ENCODE assay signal across 11 cellular contexts in genomic region chr12:96136129-96136528, GRCh38. TPM values are rescaled to one million over a fixed set of nuclear protein-coding genes. Genes with fewer than 3 reads are reported as not detected.
A peak's percentile ranks its signal among the peaks of the same experiment; 100 is the strongest.
DNase-seq lines count a peak whose midpoint lies in the region; ATAC-seq, FAIRE-seq and TF ChIP-seq lines count a peak whose summit lies in the region.
"Had no signal": no experiment of that assay in that cellular context is flagged by ENCODE, and none has a peak within 500 bp of the region (broad histone marks: within the 10 kb centered on the region; RNA-seq: fewer than 3 reads in every experiment).

No MANE protein-coding gene starts in this region.

- DNase-seq in heart right ventricle (peak in 1 of 2 donors; percentile 6), Right ventricle myocardium superior (no peak), adipocyte (ENCODE audit: low read depth) (peak; percentile 45), keratinocyte (ENCODE audit: low read depth, low spot score) (no peak), aorta (peak in 1 of 2 donors; percentile 63), posterior vena cava (ENCODE audit: low spot score) (no peak)
- DNase-seq: activated CD4-positive, alpha-beta T cell treated with anti-CD3 and anti-CD28 coated beads for 4 hours; NCI-H1092 treated with DMSO at 0.1 percent for 48 hours; tibial artery had no signal

- no peak overlapping the region for H3K9ac ChIP-seq in adipocyte (ENCODE audit: low read length)
- H3K9ac ChIP-seq in keratinocyte (ENCODE audit: control insufficient read depth, extremely low read depth, insufficient read depth, low read length) = no peak overlapping the region

- no peak overlapping the region for H3K4me2 ChIP-seq in keratinocyte (ENCODE audit: control insufficient read depth, extremely low read depth, insufficient read depth, low read depth, low read length)

- no peaks in the 10 kb centered on the region for H4K20me1 ChIP-seq in keratinocyte (ENCODE audit: control insufficient read depth, extremely low read depth, insufficient read depth, low read length)

- H3K27me3 ChIP-seq in heart right ventricle (peaks cover 0 to 5% (median 0%) of the 10 kb centered on the region in 7 donors), adipocyte (replicated peaks; ENCODE audit: control insufficient read depth, insufficient read depth, low read length) (peaks cover 12% of the 10 kb centered on the region), keratinocyte (ENCODE audit: control insufficient read depth, extremely low read depth, insufficient read depth, low read length) (no peaks in the 10 kb centered on the region), aorta (ENCODE audit: control insufficient read depth in 1 of 2, insufficient read depth in 2 of 2, low read length in 1 of 2) (no peaks in the 10 kb centered on the region)
- H3K27me3 ChIP-seq: tibial artery had no signal

- dilution Hi-C loops in keratinocyte (cut with MboI; ENCODE audit: extremely low pct_ligation_motif_present, low sequenced_read_pairs) = no loop called here

- H3K4me1 ChIP-seq in heart right ventricle (peaks cover 0 to 20% (median 0%) of the 10 kb centered on the region in 9 donors), adipocyte (ENCODE audit: control insufficient read depth, insufficient read depth, low read length) (peaks cover 8% of the 10 kb centered on the region), keratinocyte (ENCODE audit: control insufficient read depth, extremely low read depth, insufficient read depth, low read length) (no peaks in the 10 kb centered on the region), aorta (ENCODE audit: control insufficient read depth in 1 of 2, insufficient read depth in 2 of 2, low read length in 2 of 2) (peaks cover 0 to 3% of the 10 kb centered on the region in 2 donors)

- WGBS in heart right ventricle, 2 donors = 39 to 41% methylated on average over 3 of the region's 3 CpGs
- 2 to 8% methylated on average over 3 of the region's 3 CpGs for WGBS in aorta, 2 donors

- H3K79me2 ChIP-seq in keratinocyte (ENCODE audit: control insufficient read depth, insufficient read depth, low read length) = no peaks in the 10 kb centered on the region

- no peaks in the 10 kb centered on the region for H3K36me3 ChIP-seq in heart right ventricle
- no peaks in the 10 kb centered on the region for H3K36me3 ChIP-seq in adipocyte (ENCODE audit: control insufficient read depth, insufficient read depth, low read length, severe bottlenecking)
- H3K36me3 ChIP-seq in keratinocyte (ENCODE audit: control insufficient read depth in 2 of 2, extremely low read depth in 1 of 2, insufficient read depth in 2 of 2, low read length in 2 of 2) = no peaks in the 10 kb centered on the region
- H3K36me3 ChIP-seq in aorta (ENCODE audit: control insufficient read depth in 1 of 2, insufficient read depth in 2 of 2, low read length in 1 of 2) = no peaks in the 10 kb centered on the region
- H3K36me3 ChIP-seq: tibial artery had no signal

- H3K27ac ChIP-seq in heart right ventricle (peak overlapping the region in 2 of 10 donors; percentile 1 to 24), keratinocyte (ENCODE audit: control insufficient read depth, insufficient read depth, low read length) (no peak overlapping the region), aorta (ENCODE audit: low read depth in 1 of 2, low read length in 2 of 2) (peak overlapping the region in 1 of 2 donors; percentile 34)
- H3K27ac ChIP-seq: tibial artery had no signal

- ATAC-seq in heart right ventricle (peak in 6 of 8 donors; percentile 33 to 69 (median 42)), Right ventricle myocardium superior (ENCODE audit: poor library complexity) (no peak), aorta (ENCODE audit: low FRiP score) (peak; percentile 46), HG03175 (IDR thresholded peaks at IDR 0.05; ENCODE audit: unreplicated experiment) (no peak), HG03025 (IDR thresholded peaks at IDR 0.05; ENCODE audit: low FRiP score, unreplicated experiment) (no peak)

- H3K9me1 ChIP-seq in keratinocyte (ENCODE audit: control insufficient read depth, extremely low read depth, insufficient read depth, low read length) = no peaks in the 10 kb centered on the region

- no peak overlapping the region for H2AFZ ChIP-seq in keratinocyte (ENCODE audit: control insufficient read depth, low read length)

- TF ChIP-seq CTCF in heart right ventricle (IDR thresholded peaks at IDR 0.05) = no peak
- TF ChIP-seq CTCF in keratinocyte (optimal IDR thresholded peaks at IDR 0.05 in 1 of 3, IDR thresholded peaks at IDR 0.05 in 1 of 3, conservative IDR thresholded peaks at IDR 0.05 in 1 of 3; ENCODE audit: extremely low read depth in 1 of 3, insufficient read depth in 2 of 3, low read length in 3 of 3) = no peak

- H3K4me3 ChIP-seq in heart right ventricle (no peak overlapping the region), adipocyte (ENCODE audit: low read length) (no peak overlapping the region), keratinocyte (ENCODE audit: control insufficient read depth in 2 of 3, extremely low read depth in 1 of 3, insufficient read depth in 2 of 3, low read depth in 1 of 3, low read length in 3 of 3) (no peak overlapping the region), aorta (ENCODE audit: low read length in 2 of 2) (no peak overlapping the region)
- H3K4me3 ChIP-seq: tibial artery had no signal

- H3K9me3 ChIP-seq in heart right ventricle (peaks cover 0 to 4% (median 0%) of the 10 kb centered on the region in 11 donors), adipocyte (ENCODE audit: control insufficient read depth, low read length) (no peaks in the 10 kb centered on the region), keratinocyte (ENCODE audit: control insufficient read depth, low read depth, low read length) (no peaks in the 10 kb centered on the region), aorta (ENCODE audit: control insufficient read depth, low read length) (no peaks in the 10 kb centered on the region)
- H3K9me3 ChIP-seq: tibial artery had no signal

- peak; percentile 34 for FAIRE-seq in keratinocyte (lab: Jason Lieb, UNC)

- intact Hi-C loops in heart right ventricle (cut with DNase I) (loop anchor here in 1 of 10 donors (10.0 kb wide), 1 partner anchor 71 kb away; no protein-coding TSS in a partner anchor), Right ventricle myocardium superior (cut with DNase I) (no loop called here), aorta (cut with DNase I) (no loop called here), posterior vena cava (cut with DNase I) (no loop called here)

RNA-seq across cellular contexts. Expression of gene ELK3, which starts 58.0 kb away (rescaled TPM):
- total RNA-seq in heart right ventricle (10 to 100 TPM; 11.7 to 33.0 (median 22.3) TPM), Right ventricle myocardium superior (18.9 TPM), aorta (10 to 100 TPM; 57.8 to 73.8 TPM), posterior vena cava (10 to 100 TPM; 60.6 to 77.3 TPM)
- polyA plus RNA-seq in heart right ventricle (10 to 100 TPM in 1 of 2 donors, 1 to 10 TPM in 1; 6.6 to 14.8 TPM), keratinocyte (14.4 to 47.6 TPM (median 28.2 TPM) in 3 replicates), aorta (10 to 100 TPM; 13.6 to 14.2 TPM)
- 89.5 TPM for polyA plus RNA-seq in keratinocyte (2011; ENCODE audit: low read depth)
- polyA plus RNA-seq in keratinocyte (2011; cell fraction: cytosol; rRNA removed) = 26.6 and 31.6 TPM in 2 replicates
- 24.7 and 26.1 TPM in 2 replicates for polyA plus RNA-seq in keratinocyte (2011; cell fraction: nucleus; rRNA removed)
- polyA plus RNA-seq in keratinocyte (2012; ENCODE audit: low replicate concordance) = 21.3 and 54.2 TPM in 2 replicates
- polyA minus RNA-seq in keratinocyte = 24.4 to 89.6 TPM (median 26.2 TPM) in 3 replicates
- 32.6 TPM for polyA minus RNA-seq in keratinocyte (2011; cell fraction: cytosol; rRNA and poly(A)+ RNA removed)
- polyA minus RNA-seq in keratinocyte (2011; cell fraction: nucleus; rRNA and poly(A)+ RNA removed) = 14.0 and 17.8 TPM in 2 replicates

Comparison
In these comparisons a context has a peak if more than half of its experiments do, and no peak if none do; other contexts are left out.
1. ATAC-seq: peak in heart right ventricle (6 of 8) and aorta (single experiment); none in Right ventricle myocardium superior (single experiment), HG03175 (single experiment) and HG03025 (single experiment).